ENCODE assay signal across 13 cellular contexts in the genomic region with DNA sequence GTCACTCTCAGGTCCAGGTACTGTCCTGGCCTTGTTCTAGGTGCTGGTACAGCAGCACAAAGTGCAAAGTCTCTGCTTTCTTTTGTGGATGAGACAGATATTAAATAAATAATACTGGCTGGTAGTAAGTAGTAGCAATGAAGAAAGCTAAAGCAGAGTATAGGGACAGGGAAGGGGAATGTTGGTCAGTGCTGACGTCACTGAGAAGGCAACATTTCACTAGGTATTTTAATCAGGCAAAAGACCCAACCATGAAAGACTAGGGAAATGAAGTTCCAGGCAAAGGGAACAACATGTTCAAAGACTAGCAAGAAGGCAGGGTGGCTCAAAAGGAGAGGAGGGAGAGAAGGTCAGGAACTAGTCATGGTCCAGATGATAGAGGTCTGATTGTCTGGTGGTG.
DNase-seq lines count a peak whose midpoint lies in the region; TF ChIP-seq lines count a peak whose summit lies in the region.
"Had no signal": no experiment of that assay in that cellular context is flagged by ENCODE, and none has a peak within 500 bp of the region (broad histone marks: within the 10 kb centered on the region; RNA-seq: fewer than 3 reads in every experiment).

No MANE protein-coding gene starts in this region.

- CTCF ChIA-PET in activated CD4-positive, alpha-beta T cell treated with anti-CD3 and anti-CD28 coated beads, Interleukin-2, amount 10 ng/mL, durations not matched to agents 7 days and 5 days (lab: Charles Lee) = no interaction called here

- no peaks in the 10 kb centered on the region for H3K9me3 Mint-ChIP-seq in activated CD4-positive, alpha-beta T cell treated with anti-CD3 and anti-CD28 coated beads, Interleukin-2, amount 10 ng/mL, durations not matched to agents 24 days and 14 days
- no peaks in the 10 kb centered on the region for H3K9me3 Mint-ChIP-seq in activated CD4-positive, alpha-beta T cell treated with anti-CD3 and anti-CD28 coated beads, Interleukin-2, amount 10 ng/mL, durations not matched to agents 7 days and 5 days
- no peaks in the 10 kb centered on the region for H3K9me3 Mint-ChIP-seq in mesothelial cell of epicardium
- peaks cover 4% of the 10 kb centered on the region for H3K9me3 Mint-ChIP-seq in type B pancreatic cell
- H3K9me3 Mint-ChIP-seq: CD4-positive, alpha-beta T cell had no signal

- intact Hi-C loops in activated CD4-positive, alpha-beta T cell treated with anti-CD3 and anti-CD28 coated beads, Interleukin-2, amount 10 ng/mL, durations not matched to agents 24 days and 14 days (cut with micrococcal nuclease) = no loop called here

- DNase-seq in activated CD4-positive, alpha-beta T cell treated with anti-CD3 and anti-CD28 coated beads, Interleukin-2, amount 10 ng/mL, durations not matched to agents 24 days and 14 days = peak; percentile 14
- DNase-seq in activated CD4-positive, alpha-beta T cell treated with anti-CD3 and anti-CD28 coated beads, Interleukin-2, amount 10 ng/mL, durations not matched to agents 7 days and 5 days = no peak
- DNase-seq in mesothelial cell of epicardium (ENCODE audit: low spot score in 2 of 2, unreplicated experiment in 2 of 2) (no peak), type B pancreatic cell (ENCODE audit: extremely low spot score, unreplicated experiment) (no peak), dermis blood vessel endothelial cell (no peak)
- DNase-seq: AML-193; Caco-2; Calu3; CD4-positive, alpha-beta T cell; CD8-positive, alpha-beta T cell; DMS79 treated with DMSO at 0.1 percent for 48 hours; GF-D8 had no signal

- H3K4me1 Mint-ChIP-seq in activated CD4-positive, alpha-beta T cell treated with anti-CD3 and anti-CD28 coated beads, Interleukin-2, amount 10 ng/mL, durations not matched to agents 24 days and 14 days = no peaks in the 10 kb centered on the region
- no peaks in the 10 kb centered on the region for H3K4me1 Mint-ChIP-seq in activated CD4-positive, alpha-beta T cell treated with anti-CD3 and anti-CD28 coated beads, Interleukin-2, amount 10 ng/mL, durations not matched to agents 7 days and 5 days
- H3K4me1 Mint-ChIP-seq in mesothelial cell of epicardium (peaks cover 56% of the 10 kb centered on the region), type B pancreatic cell (ENCODE audit: unreplicated experiment) (peaks cover 12% of the 10 kb centered on the region)
- H3K4me1 Mint-ChIP-seq: B cell had no signal

- no peak overlapping the region for H3K27ac Mint-ChIP-seq in activated CD4-positive, alpha-beta T cell treated with anti-CD3 and anti-CD28 coated beads, Interleukin-2, amount 10 ng/mL, durations not matched to agents 24 days and 14 days
- H3K27ac Mint-ChIP-seq in activated CD4-positive, alpha-beta T cell treated with anti-CD3 and anti-CD28 coated beads, Interleukin-2, amount 10 ng/mL, durations not matched to agents 7 days and 5 days = no peak overlapping the region
- H3K27ac Mint-ChIP-seq in mesothelial cell of epicardium = peak overlapping the region; percentile 47
- peak overlapping the region; percentile 21 for H3K27ac Mint-ChIP-seq in type B pancreatic cell
- H3K27ac Mint-ChIP-seq: B cell; CD4-positive, alpha-beta T cell; CD8-positive, alpha-beta T cell had no signal

- TF ChIP-seq CTCF in mesothelial cell of epicardium (IDR thresholded peaks at IDR 0.05; ENCODE audit: unreplicated experiment) (no peak), type B pancreatic cell (conservative IDR thresholded peaks at IDR 0.05) (no peak)

- POLR2A ChIA-PET in activated CD4-positive, alpha-beta T cell treated with anti-CD3 and anti-CD28 coated beads, Interleukin-2, amount 10 ng/mL, durations not matched to agents 7 days and 5 days (lab: Charles Lee) = no interaction called here

- H3K27me3 Mint-ChIP-seq in activated CD4-positive, alpha-beta T cell treated with anti-CD3 and anti-CD28 coated beads, Interleukin-2, amount 10 ng/mL, durations not matched to agents 24 days and 14 days = no peaks in the 10 kb centered on the region
- H3K27me3 Mint-ChIP-seq in activated CD4-positive, alpha-beta T cell treated with anti-CD3 and anti-CD28 coated beads, Interleukin-2, amount 10 ng/mL, durations not matched to agents 7 days and 5 days = no peaks in the 10 kb centered on the region
- no peaks in the 10 kb centered on the region for H3K27me3 Mint-ChIP-seq in mesothelial cell of epicardium (ENCODE audit: low read depth)
- H3K27me3 Mint-ChIP-seq in type B pancreatic cell = no peaks in the 10 kb centered on the region
- H3K27me3 Mint-ChIP-seq: B cell; CD4-positive, alpha-beta T cell had no signal

- no peaks in the 10 kb centered on the region for H3K36me3 Mint-ChIP-seq in activated CD4-positive, alpha-beta T cell treated with anti-CD3 and anti-CD28 coated beads, Interleukin-2, amount 10 ng/mL, durations not matched to agents 24 days and 14 days (ENCODE audit: low read depth)
- H3K36me3 Mint-ChIP-seq in activated CD4-positive, alpha-beta T cell treated with anti-CD3 and anti-CD28 coated beads, Interleukin-2, amount 10 ng/mL, durations not matched to agents 7 days and 5 days (ENCODE audit: low read depth) = no peaks in the 10 kb centered on the region
- H3K36me3 Mint-ChIP-seq in mesothelial cell of epicardium (no peaks in the 10 kb centered on the region), type B pancreatic cell (no peaks in the 10 kb centered on the region)
- H3K36me3 Mint-ChIP-seq: CD8-positive, alpha-beta T cell had no signal

- no peak overlapping the region for H3K4me3 Mint-ChIP-seq in activated CD4-positive, alpha-beta T cell treated with anti-CD3 and anti-CD28 coated beads, Interleukin-2, amount 10 ng/mL, durations not matched to agents 24 days and 14 days
- no peak overlapping the region for H3K4me3 Mint-ChIP-seq in activated CD4-positive, alpha-beta T cell treated with anti-CD3 and anti-CD28 coated beads, Interleukin-2, amount 10 ng/mL, durations not matched to agents 7 days and 5 days
- H3K4me3 Mint-ChIP-seq in mesothelial cell of epicardium (no peak overlapping the region), type B pancreatic cell (no peak overlapping the region)
- H3K4me3 Mint-ChIP-seq: B cell; CD4-positive, alpha-beta T cell; CD8-positive, alpha-beta T cell had no signal

Comparison
In these comparisons a context has a peak if more than half of its experiments do, and no peak if none do; other contexts are left out.
1. H3K27ac Mint-ChIP-seq: peak in mesothelial cell of epicardium (single experiment) and type B pancreatic cell (single experiment); none in activated CD4-positive, alpha-beta T cell treated with anti-CD3 and anti-CD28 coated beads, Interleukin-2, amount 10 ng/mL, durations not matched to agents 24 days and 14 days (single experiment) and activated CD4-positive, alpha-beta T cell treated with anti-CD3 and anti-CD28 coated beads, Interleukin-2, amount 10 ng/mL, durations not matched to agents 7 days and 5 days (single experiment).